ENCODE assay signal across 9 cellular contexts in genomic region chr15:61871926-61872522, GRCh38.
DNase-seq lines count a peak whose midpoint lies in the region; ATAC-seq, FAIRE-seq and TF ChIP-seq lines count a peak whose summit lies in the region.
"Had no signal": no experiment of that assay in that cellular context is flagged by ENCODE, and none has a peak within 500 bp of the region (broad histone marks: within the 10 kb centered on the region; RNA-seq: fewer than 3 reads in every experiment).

No MANE protein-coding gene starts in this region.

- H3K9me3 Mint-ChIP-seq in T-helper 2 cell treated with Interferon-gamma antibody and Interleukin-4, amounts not matched to agents 5 μg/mL and 100 μg/mL, for 36 hours = no peaks in the 10 kb centered on the region
- H3K9me3 Mint-ChIP-seq: stimulated activated naive CD8-positive, alpha-beta T cell treated with anti-CD3 and anti-CD28 coated beads, Interleukin-15, Interleukin-2, amounts not matched to agents 100 ng/mL and 50 ng/mL, for 24 hours had no signal

- no peak for ATAC-seq in HG03196 (IDR thresholded peaks at IDR 0.05; ENCODE audit: unreplicated experiment)
- no peak for ATAC-seq in GM21447 (IDR thresholded peaks at IDR 0.05; ENCODE audit: unreplicated experiment)

- H3K4me1 Mint-ChIP-seq in T-helper 2 cell treated with Interferon-gamma antibody and Interleukin-4, amounts not matched to agents 5 μg/mL and 100 μg/mL, for 36 hours (ENCODE audit: low read depth) = no peaks in the 10 kb centered on the region

- TF ChIP-seq CTCF in GM13977 (IDR thresholded peaks at IDR 0.05; ENCODE audit: extremely low read depth, insufficient read depth, missing control alignments) = peak; percentile 52

- peak; percentile 98 for FAIRE-seq in A204.1 (lab: Jason Lieb, UNC)

- peaks cover 28% of the 10 kb centered on the region for H3K36me3 Mint-ChIP-seq in T-helper 2 cell treated with Interferon-gamma antibody and Interleukin-4, amounts not matched to agents 5 μg/mL and 100 μg/mL, for 36 hours (ENCODE audit: low read depth)

- in situ Hi-C loops in GM13977 (cut with MboI; ENCODE audit: low pct_unique_long_range_greater_than_20kb, low sequenced_read_pairs, unreplicated experiment) = loop anchor here (10.0 kb wide), 1 partner anchor 193 kb away; the partner anchor contains the start of genes C2CD4A and VPS13C

- H3K27ac Mint-ChIP-seq in T-helper 2 cell treated with Interferon-gamma antibody and Interleukin-4, amounts not matched to agents 5 μg/mL and 100 μg/mL, for 36 hours = no peak overlapping the region
- H3K27ac Mint-ChIP-seq: stimulated activated naive CD8-positive, alpha-beta T cell treated with anti-CD3 and anti-CD28 coated beads, Interleukin-15, Interleukin-2, amounts not matched to agents 100 ng/mL and 50 ng/mL, for 24 hours had no signal

- DNase-seq in GM13977 (ENCODE audit: low spot score) (peak; percentile 3), OCI-M1 (lab: John Stamatoyannopoulos, UW) (peak; percentile 43), fibroblast of gingiva (ENCODE audit: low read depth) (peak; percentile 19), superior temporal gyrus (ENCODE audit: extremely low spot score) (peak; percentile 64)
- no peak for DNase-seq in T-helper 2 cell treated with Interferon-gamma antibody and Interleukin-4, amounts not matched to agents 5 μg/mL and 100 μg/mL, for 36 hours (ENCODE audit: low spot score)

- no peak overlapping the region for H3K4me3 Mint-ChIP-seq in T-helper 2 cell treated with Interferon-gamma antibody and Interleukin-4, amounts not matched to agents 5 μg/mL and 100 μg/mL, for 36 hours
- H3K4me3 Mint-ChIP-seq: stimulated activated naive CD8-positive, alpha-beta T cell treated with anti-CD3 and anti-CD28 coated beads, Interleukin-15, Interleukin-2, amounts not matched to agents 100 ng/mL and 50 ng/mL, for 24 hours had no signal

- no peaks in the 10 kb centered on the region for H3K27me3 Mint-ChIP-seq in T-helper 2 cell treated with Interferon-gamma antibody and Interleukin-4, amounts not matched to agents 5 μg/mL and 100 μg/mL, for 36 hours (ENCODE audit: low read depth)
- H3K27me3 Mint-ChIP-seq: stimulated activated naive CD8-positive, alpha-beta T cell treated with anti-CD3 and anti-CD28 coated beads, Interleukin-15, Interleukin-2, amounts not matched to agents 100 ng/mL and 50 ng/mL, for 24 hours had no signal
